Comparison of ENCODE assay signal across 1 cellular context in genomic region chr7:130741336-130741995, GRCh38.
TF ChIP-seq lines count a peak whose summit lies in the region.

No MANE protein-coding gene starts in this region.

TF ChIP-seq in K562, 482 proteins besides CTCF, POLR2A, EP300 and RAD21:
- TF ChIP-seq SUPT5H (IDR thresholded peaks at IDR 0.05) (no peak), ETV1 (tag; conservative IDR thresholded peaks at IDR 0.05; ENCODE audit: low read depth) (no peak), SNAPC5 (CRISPR knock-in tag; IDR thresholded peaks at IDR 0.05) (no peak), ATF3 (IDR thresholded peaks at IDR 0.05) (no peak), ATF3 (CRISPR knock-in tag; conservative IDR thresholded peaks at IDR 0.05) (no peak), MCM2 (IDR thresholded peaks at IDR 0.05; ENCODE audit: low read depth) (no peak), RNF2 (IDR thresholded peaks at IDR 0.05) (peak; percentile 25; the same call in 1 of the 2 replicates), MNT (conservative IDR thresholded peaks at IDR 0.05) (no peak), DIDO1 (tag; IDR thresholded peaks at IDR 0.05; ENCODE audit: low read depth) (no peak), ERF (CRISPR knock-in tag; IDR thresholded peaks at IDR 0.05) (no peak)
